Comparison of ENCODE assay signal across 8 cellular contexts in the genomic region with DNA sequence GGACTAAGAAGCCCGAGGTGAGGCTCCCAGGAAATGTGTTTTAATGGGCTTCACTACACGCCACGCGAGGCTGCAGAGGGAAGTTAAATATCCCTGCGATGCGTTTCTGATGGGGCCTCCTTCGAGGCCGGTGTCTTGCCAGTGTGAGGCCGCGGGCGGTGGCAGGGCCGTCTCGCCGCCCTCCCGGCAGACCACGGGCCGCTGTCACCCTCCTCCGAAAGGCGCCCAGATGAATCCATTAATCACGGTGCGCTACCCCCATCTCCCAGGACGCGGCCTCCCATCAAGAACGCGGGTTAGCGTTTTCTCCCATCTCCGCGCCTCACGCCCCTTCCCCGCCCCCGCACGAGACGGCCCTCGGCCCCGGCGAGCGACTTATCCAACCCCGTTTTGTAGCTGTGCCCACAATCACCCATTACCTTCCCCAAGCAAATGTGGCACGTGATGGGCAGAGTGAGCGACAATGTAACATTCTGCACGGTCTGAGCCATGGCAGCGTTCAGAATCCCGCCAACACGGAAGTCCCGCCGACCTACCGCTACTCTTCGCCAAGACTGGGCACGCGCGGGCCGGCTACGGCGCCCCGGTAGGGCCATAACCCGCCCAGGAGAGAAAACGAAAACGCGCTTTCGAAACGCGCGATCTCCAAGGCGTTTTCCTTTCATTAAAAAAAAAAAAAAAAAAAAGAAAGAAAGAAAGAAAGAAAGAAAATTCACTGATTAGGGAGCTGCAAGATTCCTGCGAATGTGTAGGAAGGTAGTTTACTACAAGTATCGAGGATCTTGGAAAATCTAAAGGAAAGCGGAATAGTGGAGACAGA. TPM values are rescaled to one million over a fixed set of nuclear protein-coding genes. Genes with fewer than 3 reads are reported as not detected.
DNase-seq lines count a peak whose midpoint lies in the region; ATAC-seq and TF ChIP-seq lines count a peak whose summit lies in the region.

A gene with protein sequence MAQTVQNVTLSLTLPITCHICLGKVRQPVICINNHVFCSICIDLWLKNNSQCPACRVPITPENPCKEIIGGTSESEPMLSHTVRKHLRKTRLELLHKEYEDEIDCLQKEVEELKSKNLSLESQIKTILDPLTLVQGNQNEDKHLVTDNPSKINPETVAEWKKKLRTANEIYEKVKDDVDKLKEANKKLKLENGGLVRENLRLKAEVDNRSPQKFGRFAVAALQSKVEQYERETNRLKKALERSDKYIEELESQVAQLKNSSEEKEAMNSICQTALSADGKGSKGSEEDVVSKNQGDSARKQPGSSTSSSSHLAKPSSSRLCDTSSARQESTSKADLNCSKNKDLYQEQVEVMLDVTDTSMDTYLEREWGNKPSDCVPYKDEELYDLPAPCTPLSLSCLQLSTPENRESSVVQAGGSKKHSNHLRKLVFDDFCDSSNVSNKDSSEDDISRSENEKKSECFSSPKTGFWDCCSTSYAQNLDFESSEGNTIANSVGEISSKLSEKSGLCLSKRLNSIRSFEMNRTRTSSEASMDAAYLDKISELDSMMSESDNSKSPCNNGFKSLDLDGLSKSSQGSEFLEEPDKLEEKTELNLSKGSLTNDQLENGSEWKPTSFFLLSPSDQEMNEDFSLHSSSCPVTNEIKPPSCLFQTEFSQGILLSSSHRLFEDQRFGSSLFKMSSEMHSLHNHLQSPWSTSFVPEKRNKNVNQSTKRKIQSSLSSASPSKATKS (minus strand): TSS at position 526 of the 820 bp plus-strand sequence. CDS start 35 bp downstream, at position 491.

- no peaks in the 10 kb centered on the region for H3K36me3 ChIP-seq in left ventricle myocardium inferior
- H3K36me3 ChIP-seq in upper lobe of right lung: no peaks in the 10 kb centered on the region

- intact Hi-C loops in T-helper 1 cell treated with Interleukin-12 subunit alpha and Interleukin-12 subunit beta and Interleukin-4 antibody, amounts not matched to agents 30 ng/mL and 1 ng/mL, for 36 hours (cut with micrococcal nuclease): loop anchor here (1.0 to 10.0 kb wide), 11 partner anchors 18 to 1774 kb away; a partner anchor contains a TSS
- intact Hi-C loops in left ventricle myocardium inferior (cut with micrococcal nuclease) (no loop called here), upper lobe of right lung (cut with DNase I) (no loop called here)

- H3K4me1 ChIP-seq in left ventricle myocardium inferior (peaks cover 56% of the 10 kb centered on the region), upper lobe of right lung (peaks cover 9% of the 10 kb centered on the region)

- H3K27me3 Mint-ChIP-seq in progenitor cell of endocrine pancreas: no peaks in the 10 kb centered on the region

- TF ChIP-seq CTCF in GM13977 (IDR thresholded peaks at IDR 0.05; ENCODE audit: extremely low read depth, insufficient read depth, missing control alignments) (no peak), left ventricle myocardium inferior (IDR thresholded peaks at IDR 0.05; ENCODE audit: borderline replicate concordance) (no peak), progenitor cell of endocrine pancreas (IDR thresholded peaks at IDR 0.05; ENCODE audit: unreplicated experiment) (no peak), upper lobe of right lung (IDR thresholded peaks at IDR 0.05) (no peak)

- no peaks in the 10 kb centered on the region for H3K27me3 ChIP-seq in left ventricle myocardium inferior (ENCODE audit: low read depth)
- H3K27me3 ChIP-seq in upper lobe of right lung: no peaks in the 10 kb centered on the region

- H3K9me3 ChIP-seq in left ventricle myocardium inferior (replicated peaks) (no peaks in the 10 kb centered on the region), upper lobe of right lung (no peaks in the 10 kb centered on the region)

- H3K4me3 ChIP-seq in left ventricle myocardium inferior: peak within 1 kb of the TSS; percentile 98
- H3K4me3 ChIP-seq in upper lobe of right lung: peak within 1 kb of the TSS; percentile 83

- H3K9me3 Mint-ChIP-seq in progenitor cell of endocrine pancreas (ENCODE audit: low read depth): no peaks in the 10 kb centered on the region

- H3K27ac Mint-ChIP-seq in progenitor cell of endocrine pancreas: peak within 1 kb of the TSS; percentile 97

- H3K27ac ChIP-seq in left ventricle myocardium inferior (replicated peaks) (peak within 1 kb of the TSS; percentile 79), upper lobe of right lung (peak within 1 kb of the TSS; percentile 70)

- peaks cover 6% of the 10 kb centered on the region for H3K36me3 Mint-ChIP-seq in progenitor cell of endocrine pancreas (ENCODE audit: insufficient read depth)

- ATAC-seq in HG02840 (IDR thresholded peaks at IDR 0.05; ENCODE audit: low FRiP score, unreplicated experiment) (peak; percentile 73), upper lobe of right lung (peak; percentile 99)

- H3K4me3 Mint-ChIP-seq in progenitor cell of endocrine pancreas (ENCODE audit: low read depth): peak within 1 kb of the TSS; percentile 96

- in situ Hi-C loops in GM13977 (cut with MboI; ENCODE audit: low pct_unique_long_range_greater_than_20kb, low sequenced_read_pairs, unreplicated experiment): no loop called here

- H3K4me1 Mint-ChIP-seq in progenitor cell of endocrine pancreas (ENCODE audit: low read depth): peaks cover 11% of the 10 kb centered on the region

- DNase-seq in GM13977 (ENCODE audit: low spot score): peak; percentile 88
- DNase-seq in NCI-H1436 (lab: John Stamatoyannopoulos, UW): peak; percentile 76
- peak; percentile 79 for DNase-seq in amniotic stem cell (lab: John Stamatoyannopoulos, UW)
- DNase-seq in left ventricle myocardium inferior: peak; percentile 93
- peak; percentile 65 for DNase-seq in progenitor cell of endocrine pancreas (ENCODE audit: low spot score, unreplicated experiment)
- DNase-seq in upper lobe of right lung: peak; percentile 95

RNA-seq across cellular contexts. Expression of the gene that starts here (rescaled TPM):
- 17.6 and 17.8 TPM in 2 replicates for total RNA-seq in T-helper 1 cell treated with Interleukin-12 subunit alpha and Interleukin-12 subunit beta and Interleukin-4 antibody, amounts not matched to agents 30 ng/mL and 1 ng/mL, for 36 hours
- total RNA-seq in left ventricle myocardium inferior (10.0 TPM), progenitor cell of endocrine pancreas (22.3 TPM in 2 replicates), upper lobe of right lung (9.3 TPM)

Comparison
In these comparisons a context has a peak if more than half of its experiments do, and no peak if none do; other contexts are left out.
1. Peak in every context shown above with its lines: DNase-seq, ATAC-seq, H3K4me3 ChIP-seq and H3K27ac ChIP-seq.